ENCODE assay signal across 8 cellular contexts in the genomic region with DNA sequence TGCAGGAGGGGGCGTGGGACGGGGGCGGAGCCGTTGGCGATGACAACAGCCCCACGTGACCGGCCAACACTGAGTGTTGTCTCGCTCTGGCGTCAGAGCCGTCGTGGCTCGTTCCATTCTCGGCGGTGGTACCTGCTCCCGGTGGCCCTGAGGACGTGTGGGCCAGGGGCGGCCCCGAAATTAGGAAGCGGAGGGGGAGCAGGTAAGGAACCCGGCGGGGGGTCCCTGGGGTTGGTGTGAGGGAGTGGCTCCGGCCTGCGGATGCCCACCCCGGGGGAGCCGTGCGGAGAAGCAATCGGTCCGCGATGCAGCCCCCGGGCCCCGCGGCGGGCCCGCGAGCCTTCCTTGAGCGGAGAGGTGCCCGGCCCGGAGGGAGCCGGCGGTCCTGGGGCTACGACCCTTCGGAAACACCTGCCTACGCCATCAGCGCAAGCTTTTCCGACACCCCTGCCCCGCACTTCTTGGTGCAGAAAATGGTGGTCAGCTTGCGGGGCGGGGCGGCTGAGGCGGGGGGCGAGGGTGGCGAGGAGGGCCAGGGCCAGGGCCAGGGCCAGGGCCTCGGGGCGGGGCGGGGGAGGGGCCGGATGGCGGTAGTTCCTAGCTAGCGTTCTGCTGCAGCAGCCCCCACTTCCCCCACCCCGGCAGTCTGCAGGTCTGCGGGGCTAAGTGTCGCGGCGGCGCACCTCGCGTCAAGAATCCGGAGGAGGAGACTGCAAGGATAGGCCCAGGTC. TPM values are rescaled to one million over a fixed set of nuclear protein-coding genes. Genes with fewer than 3 reads are reported as not detected.
DNase-seq lines count a peak whose midpoint lies in the region; TF ChIP-seq lines count a peak whose summit lies in the region.

A gene with protein sequence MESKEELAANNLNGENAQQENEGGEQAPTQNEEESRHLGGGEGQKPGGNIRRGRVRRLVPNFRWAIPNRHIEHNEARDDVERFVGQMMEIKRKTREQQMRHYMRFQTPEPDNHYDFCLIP (plus strand): TSS at position 72 of the 731 bp plus-strand sequence. CDS start 1,046 bp downstream, outside the sequence.

- peak within 1 kb of the TSS; percentile 89 for H3K27ac ChIP-seq in caudate nucleus (ENCODE audit: low read depth, low read length)

- H3K27ac Mint-ChIP-seq in immature natural killer cell: peak within 1 kb of the TSS; percentile 60 to 95 (median 88)

- DNase-seq in HCEC 1CT (peak; percentile 57), NCI-H1092 treated with DMSO at 0.1 percent for 48 hours (lab: John Stamatoyannopoulos, UW) (peak; percentile 69), caudate nucleus (lab: John Stamatoyannopoulos, UW) (peak in 58 of 61 donors; percentile 25 to 90 (median 74)), immature natural killer cell (peak; percentile 79 to 83 (median 79)), smooth muscle cell of the brain vasculature (ENCODE audit: low read depth, low spot score) (peak; percentile 20), NCI-H446 treated with DMSO at 0.1 percent for 48 hours (lab: John Stamatoyannopoulos, UW) (no peak)
- DNase-seq in activated CD4-positive, CD25-positive, alpha-beta regulatory T cell (lab: John Stamatoyannopoulos, UW): peak; percentile 52 to 60 (median 56)

- peak within 1 kb of the TSS; percentile 69 to 92 (median 84) for H3K4me3 Mint-ChIP-seq in immature natural killer cell

- H3K9me3 Mint-ChIP-seq in immature natural killer cell: no peaks in the 10 kb centered on the region

- no peaks in the 10 kb centered on the region for H3K36me3 Mint-ChIP-seq in immature natural killer cell

- TF ChIP-seq POLR2A in GM10847 (IDR thresholded peaks at IDR 0.05; ENCODE audit: extremely low read depth, insufficient read length): peak; percentile 42

- peaks cover 11 to 19% of the 10 kb centered on the region in 2 donors for H3K4me1 Mint-ChIP-seq in immature natural killer cell

- peaks cover 4 to 24% (median 14%) of the 10 kb centered on the region in 3 donors for H3K27me3 Mint-ChIP-seq in immature natural killer cell (ENCODE audit: low read depth in 3 of 3)

RNA-seq across cellular contexts. Expression of the gene that starts here (rescaled TPM):
- polyA plus RNA-seq in immature natural killer cell: 100 to 1,000 TPM in 1 of 3 donors, 10 to 100 TPM in 2; 74.6 to 123 (median 96.6) TPM
